9 cellular contexts compared by ENCODE assay signal in genomic region chr6:7053125-7053784, GRCh38. TPM values are rescaled to one million over a fixed set of nuclear protein-coding genes. Genes with fewer than 3 reads are reported as not detected.
DNase-seq lines count a peak whose midpoint lies in the region; ATAC-seq and TF ChIP-seq lines count a peak whose summit lies in the region.
"Had no signal": no experiment of that assay in that cellular context is flagged by ENCODE, and none has a peak within 500 bp of the region (broad histone marks: within the 10 kb centered on the region; RNA-seq: fewer than 3 reads in every experiment).

No MANE protein-coding gene starts in this region.

- peaks cover 59% of the 10 kb centered on the region for H3K4me1 Mint-ChIP-seq in dendritic cell treated with granulocyte-macrophage colony-stimulating factor and Interleukin-4, amounts not matched to agents 40 ng/mL and 50 ng/mL, for 4 days (ENCODE audit: low read depth)
- peaks cover 0 to 5% of the 10 kb centered on the region in 2 donors for H3K4me1 Mint-ChIP-seq in natural killer cell treated with Interleukin-12 subunit alpha and Interleukin-12 subunit beta and Interleukin-15 and Interleukin-18, amount 100 ng/mL, for 72 hours (ENCODE audit: low read depth in 2 of 2)

- no peaks in the 10 kb centered on the region for H3K9me3 Mint-ChIP-seq in dendritic cell treated with granulocyte-macrophage colony-stimulating factor and Interleukin-4, amounts not matched to agents 40 ng/mL and 50 ng/mL, for 4 days
- no peaks in the 10 kb centered on the region for H3K9me3 Mint-ChIP-seq in natural killer cell treated with Interleukin-12 subunit alpha and Interleukin-12 subunit beta and Interleukin-15 and Interleukin-18, amount 100 ng/mL, for 72 hours

- peak overlapping the region; percentile 67 to 81 for H3K27ac ChIP-seq in right atrium auricular region

- DNase-seq in right atrium auricular region (ENCODE audit: low spot score) (no peak), Right ventricle myocardium superior (no peak), NOMO-1 (lab: John Stamatoyannopoulos, UW; ENCODE audit: unreplicated experiment in 2 of 2) (no peak), hippocampal formation (lab: John Stamatoyannopoulos, UW) (no peak), NCI-H2196 treated with DMSO at 0.1 percent for 48 hours (lab: John Stamatoyannopoulos, UW; ENCODE audit: unreplicated experiment) (no peak)
- DNase-seq in natural killer cell treated with Interleukin-12 subunit alpha and Interleukin-12 subunit beta and Interleukin-15 and Interleukin-18, amount 100 ng/mL, for 72 hours (ENCODE audit: low spot score), result no peak
- DNase-seq: NCI-H2029 treated with DMSO at 0.1 percent for 48 hours had no signal

- no peak overlapping the region for H3K4me3 ChIP-seq in right atrium auricular region

- peaks cover 32% of the 10 kb centered on the region for H3K36me3 Mint-ChIP-seq in dendritic cell treated with granulocyte-macrophage colony-stimulating factor and Interleukin-4, amounts not matched to agents 40 ng/mL and 50 ng/mL, for 4 days (ENCODE audit: low read depth)
- H3K36me3 Mint-ChIP-seq in natural killer cell treated with Interleukin-12 subunit alpha and Interleukin-12 subunit beta and Interleukin-15 and Interleukin-18, amount 100 ng/mL, for 72 hours, result no peaks in the 10 kb centered on the region

- H3K9me3 ChIP-seq in right atrium auricular region, result no peaks in the 10 kb centered on the region

- H3K36me3 ChIP-seq in right atrium auricular region, result no peaks in the 10 kb centered on the region

- peaks cover 0 to 26% of the 10 kb centered on the region in 2 donors for H3K4me1 ChIP-seq in right atrium auricular region

- H3K27ac Mint-ChIP-seq in dendritic cell treated with granulocyte-macrophage colony-stimulating factor and Interleukin-4, amounts not matched to agents 40 ng/mL and 50 ng/mL, for 4 days, result peak overlapping the region; percentile 88
- H3K27ac Mint-ChIP-seq in natural killer cell treated with Interleukin-12 subunit alpha and Interleukin-12 subunit beta and Interleukin-15 and Interleukin-18, amount 100 ng/mL, for 72 hours, result no peak overlapping the region

- no peaks in the 10 kb centered on the region for H3K27me3 Mint-ChIP-seq in dendritic cell treated with granulocyte-macrophage colony-stimulating factor and Interleukin-4, amounts not matched to agents 40 ng/mL and 50 ng/mL, for 4 days
- peaks cover 7 to 15% of the 10 kb centered on the region in 2 donors for H3K27me3 Mint-ChIP-seq in natural killer cell treated with Interleukin-12 subunit alpha and Interleukin-12 subunit beta and Interleukin-15 and Interleukin-18, amount 100 ng/mL, for 72 hours

- H3K27me3 ChIP-seq in right atrium auricular region, result no peaks in the 10 kb centered on the region

- no peak for TF ChIP-seq CTCF in right atrium auricular region (IDR thresholded peaks at IDR 0.05)

- intact Hi-C loops in Right ventricle myocardium superior (cut with DNase I), result loop anchor here (10.0 kb wide), 1 partner anchor 52 kb away; the partner anchor contains the start of gene RREB1
- intact Hi-C loops in dendritic cell treated with granulocyte-macrophage colony-stimulating factor and Interleukin-4, amounts not matched to agents 40 ng/mL and 50 ng/mL, for 4 days (cut with micrococcal nuclease), result loop anchor here (5.0 kb wide), 1 partner anchor 256 kb away; no protein-coding TSS in a partner anchor

- H3K4me3 Mint-ChIP-seq in dendritic cell treated with granulocyte-macrophage colony-stimulating factor and Interleukin-4, amounts not matched to agents 40 ng/mL and 50 ng/mL, for 4 days, result peak overlapping the region; percentile 79
- H3K4me3 Mint-ChIP-seq in natural killer cell treated with Interleukin-12 subunit alpha and Interleukin-12 subunit beta and Interleukin-15 and Interleukin-18, amount 100 ng/mL, for 72 hours, result peak overlapping the region; percentile 26

- ATAC-seq in Right ventricle myocardium superior (ENCODE audit: poor library complexity) (no peak), GM21619 (IDR thresholded peaks at IDR 0.05; ENCODE audit: unreplicated experiment) (no peak)
- no peak for ATAC-seq in natural killer cell treated with Interleukin-12 subunit alpha and Interleukin-12 subunit beta and Interleukin-15 and Interleukin-18, amount 100 ng/mL, for 72 hours

RNA-seq across cellular contexts. Expression of gene RREB1, which starts 54.5 kb away (rescaled TPM):
- total RNA-seq in right atrium auricular region, result 10 to 100 TPM; 25.5 to 30.3 TPM
- total RNA-seq in Right ventricle myocardium superior, result 34.2 TPM
- total RNA-seq in natural killer cell treated with Interleukin-12 subunit alpha and Interleukin-12 subunit beta and Interleukin-15 and Interleukin-18, amount 100 ng/mL, for 72 hours, result 10 to 100 TPM; 20.6 to 27.5 TPM
